In the genomic region with DNA sequence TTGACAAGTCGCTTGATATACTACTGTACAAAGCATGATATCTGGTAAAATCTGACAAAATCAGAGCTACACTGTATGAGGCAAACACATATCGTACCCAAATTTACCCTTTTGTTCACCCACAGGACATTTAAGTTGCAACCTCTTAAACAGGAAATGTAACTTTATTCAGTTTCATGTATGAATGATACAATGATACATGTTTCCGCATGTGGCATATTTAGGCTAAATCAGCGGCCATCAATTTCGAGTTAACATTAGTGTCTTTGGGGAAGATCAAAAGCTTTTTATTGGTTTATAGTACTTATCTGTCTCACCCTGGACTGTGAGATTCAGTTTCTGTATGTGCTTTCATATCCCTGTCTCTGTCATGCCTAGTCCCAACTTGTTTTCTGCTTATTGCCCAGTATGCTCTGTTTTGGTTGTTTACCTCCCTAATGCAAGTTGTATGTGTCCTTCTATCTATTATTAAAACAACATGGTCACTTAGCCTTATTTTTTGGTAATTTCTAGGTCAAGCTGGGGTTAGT, we compare ENCODE assay signal across 17 cellular contexts.
"Had no signal": no experiment of that assay in that cellular context is flagged by ENCODE, and none has a peak within 500 bp of the region (broad histone marks: within the 10 kb centered on the region; RNA-seq: fewer than 3 reads in every experiment).

No MANE protein-coding gene starts in this region.

- H3K9ac ChIP-seq: parathyroid adenoma had no signal

- H3K4me1 ChIP-seq: foreskin keratinocyte, parathyroid adenoma, prostate gland, right lobe of liver, tibial artery had no signal

- DNase-seq: endodermal cell; erythroblast; foreskin keratinocyte; left colon; left ventricle myocardium superior; mesendoderm; naive B cell; occipital lobe; right lobe of liver; stimulated activated CD4-positive, alpha-beta T cell treated with anti-CD3 and anti-CD28 coated beads, Interleukin-4, amount 100 ng/mL, for 1 hour; stimulated activated CD8-positive, alpha-beta memory T cell treated with anti-CD3 and anti-CD28 coated beads, Interleukin-4, amount 100 ng/mL, for 48 hours; tibial artery had no signal

- H3K27ac ChIP-seq: foreskin keratinocyte, parathyroid adenoma, prostate gland, right lobe of liver, tibial artery had no signal

- H3K36me3 ChIP-seq: prostate gland, right lobe of liver, tibial artery had no signal

- H3K27me3 ChIP-seq: foreskin keratinocyte, right lobe of liver, tibial artery had no signal

- H3K4me3 ChIP-seq: lung, prostate gland, right lobe of liver, tibial artery had no signal

- ATAC-seq: foreskin keratinocyte; left colon; left ventricle myocardium superior; right lobe of liver; stimulated activated effector memory CD8-positive, alpha-beta T cell treated with anti-CD3 and anti-CD28 coated beads, Interleukin-12 subunit alpha, Interleukin-12 subunit beta, amount 100 ng/mL, for 72 hours had no signal

- H3K79me2 ChIP-seq: parathyroid adenoma had no signal

- H3K9me3 ChIP-seq: prostate gland, right lobe of liver, tibial artery had no signal

- FAIRE-seq: endothelial cell of umbilical vein had no signal

- H2AFZ ChIP-seq: parathyroid adenoma had no signal
